34 cellular contexts compared by ENCODE assay signal in genomic region chr3:110608566-110608965, GRCh38.
A peak's percentile ranks its signal among the peaks of the same experiment; 100 is the strongest.
DNase-seq lines count a peak whose midpoint lies in the region; FAIRE-seq and TF ChIP-seq lines count a peak whose summit lies in the region.
"Had no signal": no experiment of that assay in that cellular context is flagged by ENCODE, and none has a peak within 500 bp of the region (broad histone marks: within the 10 kb centered on the region; RNA-seq: fewer than 3 reads in every experiment).

No MANE protein-coding gene starts in this region.

- H3K9me3 Mint-ChIP-seq in astrocyte (ENCODE audit: unreplicated experiment), result no peaks in the 10 kb centered on the region
- peaks cover 4% of the 10 kb centered on the region for H3K9me3 Mint-ChIP-seq in osteocyte (ENCODE audit: unreplicated experiment)
- H3K9me3 Mint-ChIP-seq: activated CD4-positive, alpha-beta memory T cell treated with anti-CD3 and anti-CD28 coated beads for 36 hours; activated naive CD4-positive, alpha-beta T cell treated with anti-CD3 and anti-CD28 coated beads for 36 hours; brain; natural killer cell treated with Interleukin-12 subunit alpha and Interleukin-12 subunit beta and Interleukin-15 and Interleukin-18, amount 100 ng/mL, for 72 hours; T-helper 2 cell treated with Interferon-gamma antibody and Interleukin-4, amounts not matched to agents 5 μg/mL and 100 μg/mL, for 36 hours had no signal

- H3K4me1 ChIP-seq in GM23248 (ENCODE audit: insufficient read depth) (peaks cover 9% of the 10 kb centered on the region; the same call in 1 of the 2 replicates), astrocyte (ENCODE audit: insufficient read depth, low read length) (peaks cover 3% of the 10 kb centered on the region)
- H3K4me1 ChIP-seq: adrenal gland had no signal

- H3K4me1 Mint-ChIP-seq in astrocyte (ENCODE audit: low read depth, unreplicated experiment) (no peaks in the 10 kb centered on the region), osteocyte (ENCODE audit: unreplicated experiment) (peaks cover 9% of the 10 kb centered on the region)
- H3K4me1 Mint-ChIP-seq: brain, CD14-positive monocyte had no signal

- H3K9ac ChIP-seq in GM23248 (no peak overlapping the region), astrocyte (ENCODE audit: low read length) (no peak overlapping the region)

- H3K4me2 ChIP-seq in GM23248 (ENCODE audit: unreplicated experiment), result no peak overlapping the region
- H3K4me2 ChIP-seq in astrocyte (ENCODE audit: low read length), result no peak overlapping the region

- FAIRE-seq in astrocyte (lab: Jason Lieb, UNC), result no peak
- FAIRE-seq: H54, HepG2 had no signal

- H3K27ac Mint-ChIP-seq in astrocyte (ENCODE audit: unreplicated experiment), result no peak overlapping the region
- peak overlapping the region; percentile 19 for H3K27ac Mint-ChIP-seq in osteocyte (ENCODE audit: unreplicated experiment)
- H3K27ac Mint-ChIP-seq: activated CD4-positive, alpha-beta memory T cell treated with anti-CD3 and anti-CD28 coated beads for 36 hours; activated naive CD4-positive, alpha-beta T cell treated with anti-CD3 and anti-CD28 coated beads for 36 hours; brain; CD14-positive monocyte; natural killer cell treated with Interleukin-12 subunit alpha and Interleukin-12 subunit beta and Interleukin-15 and Interleukin-18, amount 100 ng/mL, for 72 hours; T-helper 2 cell treated with Interferon-gamma antibody and Interleukin-4, amounts not matched to agents 5 μg/mL and 100 μg/mL, for 36 hours had no signal

- H3F3A ChIP-seq in GM23248 (ENCODE audit: insufficient read depth), result no peaks in the 10 kb centered on the region

- no peaks in the 10 kb centered on the region for H3K36me3 ChIP-seq in GM23248 (ENCODE audit: low read depth)
- no peaks in the 10 kb centered on the region for H3K36me3 ChIP-seq in astrocyte (ENCODE audit: insufficient read depth, low read length)
- H3K36me3 ChIP-seq: adrenal gland had no signal

- no peaks in the 10 kb centered on the region for H4K20me1 ChIP-seq in GM23248 (ENCODE audit: insufficient read depth)
- H4K20me1 ChIP-seq in astrocyte (ENCODE audit: insufficient read depth, low read length), result no peaks in the 10 kb centered on the region

- 0 out of 2 replicates have a peak, but pooled peaks cover 3% of the 10 kb centered on the region for H3K9me2 ChIP-seq in GM23248 (ENCODE audit: insufficient read depth)

- no peak overlapping the region for H3K4me3 Mint-ChIP-seq in astrocyte (ENCODE audit: unreplicated experiment)
- H3K4me3 Mint-ChIP-seq in osteocyte (ENCODE audit: unreplicated experiment), result no peak overlapping the region
- H3K4me3 Mint-ChIP-seq: activated CD4-positive, alpha-beta memory T cell treated with anti-CD3 and anti-CD28 coated beads for 36 hours; activated naive CD4-positive, alpha-beta T cell treated with anti-CD3 and anti-CD28 coated beads for 36 hours; brain; CD14-positive monocyte; natural killer cell treated with Interleukin-12 subunit alpha and Interleukin-12 subunit beta and Interleukin-15 and Interleukin-18, amount 100 ng/mL, for 72 hours; T-helper 2 cell treated with Interferon-gamma antibody and Interleukin-4, amounts not matched to agents 5 μg/mL and 100 μg/mL, for 36 hours had no signal

- H3K36me3 Mint-ChIP-seq in astrocyte (ENCODE audit: low read depth, unreplicated experiment) (no peaks in the 10 kb centered on the region), osteocyte (ENCODE audit: unreplicated experiment) (peaks cover 2% of the 10 kb centered on the region)
- H3K36me3 Mint-ChIP-seq: activated CD4-positive, alpha-beta memory T cell treated with anti-CD3 and anti-CD28 coated beads for 36 hours; brain; CD14-positive monocyte; natural killer cell treated with Interleukin-12 subunit alpha and Interleukin-12 subunit beta and Interleukin-15 and Interleukin-18, amount 100 ng/mL, for 72 hours had no signal

- H3K27ac ChIP-seq in GM23248, result no peak overlapping the region
- no peak overlapping the region for H3K27ac ChIP-seq in astrocyte (ENCODE audit: low read depth, low read length)
- H3K27ac ChIP-seq in coronary artery, result no peak overlapping the region
- H3K27ac ChIP-seq: adrenal gland, HL-60 had no signal

- no peaks in the 10 kb centered on the region for H3K79me2 ChIP-seq in GM23248 (ENCODE audit: insufficient read depth)
- H3K79me2 ChIP-seq in astrocyte (ENCODE audit: insufficient read depth, low read length), result no peaks in the 10 kb centered on the region

- H3K27me3 Mint-ChIP-seq in astrocyte (ENCODE audit: low read depth, unreplicated experiment) (no peaks in the 10 kb centered on the region), osteocyte (ENCODE audit: unreplicated experiment) (no peaks in the 10 kb centered on the region)

- in situ Hi-C loops in GM23248 (cut with MboI), result no loop called here

- H2AFZ ChIP-seq in GM23248 (peak overlapping the region; percentile 36; the same call in 1 of the 2 replicates), astrocyte (ENCODE audit: low read depth, low read length) (no peak overlapping the region)

- H3K4me3 ChIP-seq in GM23248, result no peak overlapping the region
- no peak overlapping the region for H3K4me3 ChIP-seq in astrocyte (ENCODE audit: insufficient read depth, low read depth, low read length)
- H3K4me3 ChIP-seq in fibroblast of mammary gland (ENCODE audit: control insufficient read depth, low read depth, low read length), result no peak overlapping the region
- H3K4me3 ChIP-seq in coronary artery, result no peak overlapping the region
- H3K4me3 ChIP-seq: adrenal gland, mucosa of descending colon had no signal

- TF ChIP-seq CTCF in astrocyte (IDR thresholded peaks at IDR 0.05; ENCODE audit: insufficient read depth, low read depth, low read length), result no peak
- TF ChIP-seq CTCF in fibroblast of mammary gland (conservative IDR thresholded peaks at IDR 0.05; ENCODE audit: control insufficient read depth, insufficient read depth, low read depth, low read length), result no peak
- TF ChIP-seq CTCF in osteocyte (IDR thresholded peaks at IDR 0.05), result no peak
- no peak for TF ChIP-seq CTCF in coronary artery (IDR thresholded peaks at IDR 0.05)
- TF ChIP-seq CTCF in GM20000 (IDR thresholded peaks at IDR 0.05; ENCODE audit: extremely low read depth, missing control alignments), result no peak

- DNase-seq in GM23248 (peak; percentile 27), astrocyte (ENCODE audit: low read depth) (peak; percentile 56), fibroblast of mammary gland (ENCODE audit: low read depth) (peak; percentile 28), osteocyte (ENCODE audit: extremely low spot score, unreplicated experiment) (no peak), coronary artery (ENCODE audit: low spot score) (no peak), cerebellar cortex (ENCODE audit: low spot score) (no peak), GM20000 (ENCODE audit: low spot score) (no peak)
- DNase-seq in activated naive CD4-positive, alpha-beta T cell (lab: John Stamatoyannopoulos, UW), result no peak
- DNase-seq: activated CD4-positive, alpha-beta memory T cell treated with anti-CD3 and anti-CD28 coated beads for 36 hours; activated CD4-positive, CD25-positive, alpha-beta regulatory T cell treated with anti-CD3 and anti-CD28 coated beads, Interleukin-2, amount 50 U/mL, for 72 hours; activated CD8-positive, alpha-beta memory T cell treated with anti-CD3 and anti-CD28 coated beads, Interleukin-2, amount 50 U/mL, for 4 hours; activated naive CD4-positive, alpha-beta T cell treated with anti-CD3 and anti-CD28 coated beads for 36 hours; adrenal gland; cortex of kidney; DND-41; effector memory CD4-positive, alpha-beta T cell; erythroblast; hippocampal formation; Karpas-422; mammary epithelial cell; mucosa of descending colon; NCI-H146; NCI-H2107; NCI-H345; NCI-H748 treated with DMSO at 0.1 percent for 48 hours; Right ventricle myocardium superior; stimulated activated naive CD4-positive, alpha-beta T cell treated with Interleukin-2 at 50 U/mL for 16 hours had no signal

- H3K9me3 ChIP-seq in GM23248 (ENCODE audit: low read depth), result no peaks in the 10 kb centered on the region
- H3K9me3 ChIP-seq in astrocyte (ENCODE audit: insufficient read depth, low read depth, low read length), result no peaks in the 10 kb centered on the region
- H3K9me3 ChIP-seq: adrenal gland, mucosa of descending colon had no signal

- H3K27me3 ChIP-seq in GM23248 (replicated peaks; ENCODE audit: insufficient read depth) (no peaks in the 10 kb centered on the region), astrocyte (ENCODE audit: insufficient read depth, low read length) (no peaks in the 10 kb centered on the region)
- H3K27me3 ChIP-seq: adrenal gland had no signal

Comparison
In these comparisons a context has a peak if more than half of its experiments do, and no peak if none do; other contexts are left out.
1. DNase-seq: peak in GM23248 (single experiment), astrocyte (single experiment) and fibroblast of mammary gland (single experiment); none in osteocyte (single experiment), coronary artery (single experiment), cerebellar cortex (single experiment), GM20000 (single experiment) and activated naive CD4-positive, alpha-beta T cell (0 of 4).